ENCODE assay signal across 28 cellular contexts in the genomic region with DNA sequence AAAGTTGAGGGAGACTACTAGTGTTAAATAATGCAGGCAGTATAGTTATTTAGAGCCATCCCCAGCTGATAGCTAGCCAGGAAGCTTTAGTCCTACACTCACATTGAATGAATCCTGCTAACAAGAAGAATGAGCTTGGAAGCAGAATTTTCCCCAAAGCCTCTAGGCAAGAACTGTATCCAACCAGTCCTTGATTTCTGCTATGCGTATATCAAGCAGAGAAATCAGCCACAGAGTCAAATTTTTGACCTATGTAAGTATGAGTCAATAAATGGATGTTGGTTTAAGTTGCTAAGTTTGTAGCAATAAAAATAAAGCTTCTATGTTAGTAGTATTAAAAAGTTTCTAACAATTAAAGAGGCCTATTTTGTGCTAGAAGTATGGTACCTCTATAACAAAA.
A peak's percentile ranks its signal among the peaks of the same experiment; 100 is the strongest.
DNase-seq lines count a peak whose midpoint lies in the region; FAIRE-seq and TF ChIP-seq lines count a peak whose summit lies in the region.
"Had no signal": no experiment of that assay in that cellular context is flagged by ENCODE, and none has a peak within 500 bp of the region (broad histone marks: within the 10 kb centered on the region; RNA-seq: fewer than 3 reads in every experiment).

No MANE protein-coding gene starts in this region.

- no peaks in the 10 kb centered on the region for H3K36me3 ChIP-seq in BLaER1 treated with 17β-estradiol and CSF1 and Interleukin-3, amounts not matched to agents 10 nM and 100 nM
- H3K36me3 ChIP-seq in astrocyte (ENCODE audit: insufficient read depth, low read length) (no peaks in the 10 kb centered on the region), fibroblast of lung (ENCODE audit: control insufficient read depth, insufficient read depth, low read length) (no peaks in the 10 kb centered on the region), trophoblast cell (ENCODE audit: control insufficient read depth in 1 of 2, insufficient read depth in 2 of 2, low read length in 2 of 2) (no peaks in the 10 kb centered on the region)
- H3K36me3 ChIP-seq: BLaER1, Peyer's patch had no signal

- H3K4me3 Mint-ChIP-seq in astrocyte (ENCODE audit: unreplicated experiment) (no peak overlapping the region), nephron progenitor cell (no peak overlapping the region), immature natural killer cell (no peak overlapping the region)
- H3K4me3 Mint-ChIP-seq: CD4-positive, alpha-beta T cell had no signal

- H3K9ac ChIP-seq in BLaER1 treated with 17β-estradiol and CSF1 and Interleukin-3, amounts not matched to agents 10 nM and 100 nM, result peak overlapping the region in 1 of 11 experiments; percentile 52; a peak in 1 of 22 replicates
- H3K9ac ChIP-seq in astrocyte (ENCODE audit: low read length), result no peak overlapping the region
- no peak overlapping the region for H3K9ac ChIP-seq in fibroblast of lung (ENCODE audit: insufficient read depth, low read length)
- H3K9ac ChIP-seq in trophoblast cell (ENCODE audit: low read length), result no peak overlapping the region
- H3K9ac ChIP-seq: BLaER1, GM23248 had no signal

- no peak overlapping the region for H3K23ac ChIP-seq in trophoblast cell (ENCODE audit: low read length)

- no peak overlapping the region for H4K12ac ChIP-seq in trophoblast cell (ENCODE audit: low read depth, low read length)

- H2AFZ ChIP-seq in astrocyte (ENCODE audit: low read depth, low read length) (no peak overlapping the region), fibroblast of lung (ENCODE audit: low read length) (no peak overlapping the region), trophoblast cell (ENCODE audit: insufficient read depth, low read length, poor library complexity) (no peak overlapping the region)
- H2AFZ ChIP-seq: GM23248 had no signal

- H3K9me3 Mint-ChIP-seq in astrocyte (ENCODE audit: unreplicated experiment) (peaks cover 3% of the 10 kb centered on the region), nephron progenitor cell (peaks cover 4% of the 10 kb centered on the region), immature natural killer cell (peaks cover 0 to 21% (median 8%) of the 10 kb centered on the region in 6 donors)
- H3K9me3 Mint-ChIP-seq: CD4-positive, alpha-beta T cell had no signal

- no peak overlapping the region for H3K18ac ChIP-seq in trophoblast cell (ENCODE audit: low read length)

- WGBS in trophoblast cell (ENCODE audit: extremely low coverage, insufficient coverage, insufficient read length), result no CpG with 5 or more reads among the region's 1 CpG

- no peaks in the 10 kb centered on the region for H3K27me3 ChIP-seq in BLaER1 treated with 17β-estradiol and CSF1 and Interleukin-3, amounts not matched to agents 10 nM and 100 nM
- H3K27me3 ChIP-seq in astrocyte (ENCODE audit: insufficient read depth, low read length) (no peaks in the 10 kb centered on the region), fibroblast of lung (ENCODE audit: control insufficient read depth, insufficient read depth, low read length) (no peaks in the 10 kb centered on the region), trophoblast cell (ENCODE audit: insufficient read depth, low read length) (no peaks in the 10 kb centered on the region)
- H3K27me3 ChIP-seq: BLaER1, Peyer's patch had no signal

- DNase-seq in astrocyte (ENCODE audit: low read depth), result peak; percentile 49
- DNase-seq in fibroblast of lung (ENCODE audit: low read depth in 2 of 2), result peak; percentile 60 to 65
- no peak for DNase-seq in nephron progenitor cell
- DNase-seq in epidermal melanocyte (ENCODE audit: insufficient read length, low spot score), result no peak
- no peak for DNase-seq in SK-N-DZ (ENCODE audit: low spot score)
- no peak for DNase-seq in immature natural killer cell
- no peak for DNase-seq in trophoblast cell
- DNase-seq: 8988T; CD4-positive, alpha-beta T cell; DMS53; GM23248; H7; NCI-H1048; NCI-H1417; NCI-H1694; NCI-H2029 treated with DMSO at 0.1 percent for 48 hours; NCI-H2227 treated with DMSO at 0.1 percent for 48 hours; NCI-H510A; NCI-H69; Peyer's patch; SHP77 treated with DMSO at 0.1 percent for 48 hours had no signal

- H4K8ac ChIP-seq in trophoblast cell (ENCODE audit: low read depth, low read length), result no peak overlapping the region

- no peak overlapping the region for H3K4ac ChIP-seq in trophoblast cell (ENCODE audit: low read depth, low read length)

- peak overlapping the region in 7 of 11 experiments; percentile 4 to 91 (median 71); a peak in 12 of 22 replicates for H3K4me2 ChIP-seq in BLaER1 treated with 17β-estradiol and CSF1 and Interleukin-3, amounts not matched to agents 10 nM and 100 nM
- H3K4me2 ChIP-seq in astrocyte (ENCODE audit: low read length) (no peak overlapping the region), fibroblast of lung (ENCODE audit: extremely low read depth, insufficient read depth, low read length) (no peak overlapping the region), trophoblast cell (ENCODE audit: low read length) (no peak overlapping the region)

- H2AK5ac ChIP-seq in trophoblast cell (ENCODE audit: low read length), result no peak overlapping the region

- H3K14ac ChIP-seq in trophoblast cell (ENCODE audit: low read length), result no peak overlapping the region

- no peak for FAIRE-seq in astrocyte (lab: Jason Lieb, UNC)
- FAIRE-seq: D721Med, HepG2, K562 had no signal

- H3K79me2 ChIP-seq in astrocyte (ENCODE audit: insufficient read depth, low read length) (no peaks in the 10 kb centered on the region), fibroblast of lung (ENCODE audit: control insufficient read depth, insufficient read depth, low read length) (no peaks in the 10 kb centered on the region), trophoblast cell (ENCODE audit: control insufficient read depth, insufficient read depth, low read length, poor library complexity) (no peaks in the 10 kb centered on the region)

- H3K9me3 ChIP-seq in BLaER1 treated with 17β-estradiol and CSF1 and Interleukin-3, amounts not matched to agents 10 nM and 100 nM (replicated peaks in 1 of 11), result peaks cover 0 to 12% (median 4%) of the 10 kb centered on the region in 11 experiments; a peak in 4 of 22 replicates
- H3K9me3 ChIP-seq in astrocyte (ENCODE audit: insufficient read depth, low read depth, low read length), result no peaks in the 10 kb centered on the region
- H3K9me3 ChIP-seq in fibroblast of lung (ENCODE audit: control insufficient read depth, insufficient read depth, low read depth, low read length), result no peaks in the 10 kb centered on the region
- H3K9me3 ChIP-seq in trophoblast cell (ENCODE audit: insufficient read depth, low read depth, low read length), result no peaks in the 10 kb centered on the region
- H3K9me3 ChIP-seq: BLaER1, Peyer's patch had no signal

- H3K79me1 ChIP-seq in trophoblast cell (ENCODE audit: low read length), result no peaks in the 10 kb centered on the region

- H3K27ac ChIP-seq in BLaER1 treated with 17β-estradiol and CSF1 and Interleukin-3, amounts not matched to agents 10 nM and 100 nM, result peak overlapping the region in 10 of 11 experiments; percentile 77 to 98 (median 94); a peak in 18 of 22 replicates
- H3K27ac ChIP-seq in astrocyte (ENCODE audit: low read depth, low read length), result no peak overlapping the region
- H3K27ac ChIP-seq in fibroblast of lung (ENCODE audit: insufficient read depth, low read length), result no peak overlapping the region
- no peak overlapping the region for H3K27ac ChIP-seq in trophoblast cell (ENCODE audit: low read depth, low read length)
- H3K27ac ChIP-seq: GM23248, HL-60, Peyer's patch, SK-N-MC had no signal

- no peak overlapping the region for H2BK5ac ChIP-seq in trophoblast cell (ENCODE audit: low read depth, low read length, poor library complexity)

- H3K27me3 Mint-ChIP-seq in astrocyte (ENCODE audit: low read depth, unreplicated experiment) (no peaks in the 10 kb centered on the region), nephron progenitor cell (ENCODE audit: low read depth, poor library complexity) (no peaks in the 10 kb centered on the region), immature natural killer cell (ENCODE audit: low read depth in 3 of 3) (peaks cover 0 to 1% (median 0%) of the 10 kb centered on the region in 3 donors)
- H3K27me3 Mint-ChIP-seq: CD4-positive, alpha-beta T cell had no signal

- no peak overlapping the region for H4K91ac ChIP-seq in trophoblast cell (ENCODE audit: low read depth, low read length)

- H3K4me1 ChIP-seq in BLaER1 treated with 17β-estradiol and CSF1 and Interleukin-3, amounts not matched to agents 10 nM and 100 nM, result peaks cover 36 to 54% (median 49%) of the 10 kb centered on the region in 10 experiments
- peaks cover 3% of the 10 kb centered on the region for H3K4me1 ChIP-seq in astrocyte (ENCODE audit: insufficient read depth, low read length)
- H3K4me1 ChIP-seq in fibroblast of lung (ENCODE audit: control insufficient read depth, extremely low read depth, insufficient read depth, low read length), result no peaks in the 10 kb centered on the region
- H3K4me1 ChIP-seq in trophoblast cell (ENCODE audit: control insufficient read depth in 1 of 2, insufficient read depth in 2 of 2, low read length in 2 of 2), result peaks cover 0 to 4% of the 10 kb centered on the region in 2 experiments
- H3K4me1 ChIP-seq: Peyer's patch had no signal

- H3K4me3 ChIP-seq in BLaER1 treated with 17β-estradiol and CSF1 and Interleukin-3, amounts not matched to agents 10 nM and 100 nM, result no peak overlapping the region
- H3K4me3 ChIP-seq in astrocyte (ENCODE audit: insufficient read depth, low read depth, low read length) (no peak overlapping the region), fibroblast of lung (replicated peaks in 1 of 4; ENCODE audit: control extremely low read depth in 1 of 4, insufficient read depth in 1 of 4, low read depth in 3 of 4, low read length in 4 of 4) (no peak overlapping the region), trophoblast cell (ENCODE audit: low read depth, low read length) (no peak overlapping the region)
- H3K4me3 ChIP-seq: BLaER1, GM23248, K562, Peyer's patch, SK-N-MC had no signal

- no peak overlapping the region for H2BK12ac ChIP-seq in trophoblast cell (ENCODE audit: low read length)

- H3K27ac Mint-ChIP-seq in astrocyte (ENCODE audit: unreplicated experiment) (no peak overlapping the region), nephron progenitor cell (peak overlapping the region; percentile 1), immature natural killer cell (no peak overlapping the region)
- H3K27ac Mint-ChIP-seq: CD4-positive, alpha-beta T cell had no signal

- no peak overlapping the region for H2BK120ac ChIP-seq in trophoblast cell (ENCODE audit: insufficient read depth, low read length, poor library complexity)

- peaks cover 3% of the 10 kb centered on the region for H3K4me1 Mint-ChIP-seq in astrocyte (ENCODE audit: low read depth, unreplicated experiment)
- H3K4me1 Mint-ChIP-seq in nephron progenitor cell, result no peaks in the 10 kb centered on the region
- H3K4me1 Mint-ChIP-seq in immature natural killer cell, result no peaks in the 10 kb centered on the region

- H4K20me1 ChIP-seq in BLaER1 treated with 17β-estradiol and CSF1 and Interleukin-3, amounts not matched to agents 10 nM and 100 nM, result no peaks in the 10 kb centered on the region
- H4K20me1 ChIP-seq in astrocyte (ENCODE audit: insufficient read depth, low read length) (no peaks in the 10 kb centered on the region), fibroblast of lung (ENCODE audit: control insufficient read depth, extremely low read depth, insufficient read depth, low read length) (no peaks in the 10 kb centered on the region)
- H4K20me1 ChIP-seq: BLaER1 had no signal

- H3K36me3 Mint-ChIP-seq in astrocyte (ENCODE audit: low read depth, unreplicated experiment) (no peaks in the 10 kb centered on the region), nephron progenitor cell (ENCODE audit: low read depth) (no peaks in the 10 kb centered on the region), immature natural killer cell (no peaks in the 10 kb centered on the region)

- TF ChIP-seq CTCF in astrocyte (IDR thresholded peaks at IDR 0.05; ENCODE audit: insufficient read depth, low read depth, low read length), result no peak
- TF ChIP-seq CTCF in fibroblast of lung (conservative IDR thresholded peaks at IDR 0.05 in 1 of 2, IDR thresholded peaks at IDR 0.05 in 1 of 2; ENCODE audit: low read depth in 1 of 2, low read length in 2 of 2), result no peak
- TF ChIP-seq CTCF in nephron progenitor cell (IDR thresholded peaks at IDR 0.05), result no peak

Comparison
In these comparisons a context has a peak if more than half of its experiments do, and no peak if none do; other contexts are left out.
1. H3K27ac ChIP-seq: peak in BLaER1 treated with 17β-estradiol and CSF1 and Interleukin-3, amounts not matched to agents 10 nM and 100 nM (10 of 11); none in astrocyte (single experiment), fibroblast of lung (single experiment) and trophoblast cell (single experiment).
2. H3K4me2 ChIP-seq: peak in BLaER1 treated with 17β-estradiol and CSF1 and Interleukin-3, amounts not matched to agents 10 nM and 100 nM (7 of 11); none in astrocyte (single experiment), fibroblast of lung (single experiment) and trophoblast cell (single experiment).
3. DNase-seq: peak in astrocyte (single experiment) and fibroblast of lung (2 of 2); none in nephron progenitor cell (single experiment), epidermal melanocyte (single experiment), SK-N-DZ (single experiment), immature natural killer cell (0 of 3) and trophoblast cell (0 of 2).